In the genomic region with DNA sequence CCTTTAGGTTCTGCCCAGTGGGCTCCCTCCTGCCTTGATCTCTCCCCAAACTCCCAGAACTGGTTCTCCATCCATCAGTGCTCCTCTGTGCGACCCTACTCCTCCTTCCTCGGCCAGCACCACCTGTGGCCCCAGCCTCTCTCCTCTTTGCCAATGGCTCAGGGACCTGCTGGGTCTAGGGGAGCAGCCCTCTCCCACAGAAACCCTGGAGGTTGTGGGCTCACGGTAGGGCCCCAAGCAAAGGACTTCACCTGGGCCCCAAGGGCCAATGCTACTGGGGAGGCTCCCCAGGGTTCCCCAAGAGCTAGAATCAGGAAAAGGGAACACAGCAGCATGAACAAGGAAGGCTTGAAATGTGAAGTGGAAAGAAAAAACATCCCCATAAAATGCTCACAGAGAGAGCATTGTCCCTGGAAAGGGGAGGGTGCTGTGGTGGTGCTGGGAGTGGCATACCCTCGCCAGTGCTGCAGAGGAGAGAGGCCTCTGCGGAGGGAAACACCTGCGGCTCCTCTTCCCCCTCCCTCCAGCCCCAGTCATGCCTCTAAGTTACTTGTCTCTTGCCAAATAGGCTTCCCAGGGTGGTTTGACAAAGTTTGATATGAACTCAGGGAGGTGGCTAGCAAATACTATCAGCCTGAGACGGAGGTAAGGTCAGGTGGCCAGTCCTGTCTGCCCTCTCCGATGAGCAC, we compare ENCODE assay signal across 9 cellular contexts. TPM values are rescaled to one million over a fixed set of nuclear protein-coding genes. Genes with fewer than 3 reads are reported as not detected.
DNase-seq lines count a peak whose midpoint lies in the region; ATAC-seq, FAIRE-seq and TF ChIP-seq lines count a peak whose summit lies in the region.
"Had no signal": no experiment of that assay in that cellular context is flagged by ENCODE, and none has a peak within 500 bp of the region (broad histone marks: within the 10 kb centered on the region; RNA-seq: fewer than 3 reads in every experiment).

No MANE protein-coding gene starts in this region.

- no peak for TF ChIP-seq POLR2A in H1 (IDR thresholded peaks at IDR 0.05; ENCODE audit: control extremely low read depth in 1 of 2, low read depth in 2 of 2, low read length in 2 of 2)

- peaks cover 11% of the 10 kb centered on the region for H3K36me3 Mint-ChIP-seq in progenitor cell of endocrine pancreas (ENCODE audit: insufficient read depth)

- peaks cover 24% of the 10 kb centered on the region for H3K79me1 ChIP-seq in H1 (ENCODE audit: low read depth, low read length)

- DNase-seq in PC-9 (peak; percentile 54 to 72), H1 (ENCODE audit: low read depth in 1 of 2, low spot score in 2 of 2) (no peak), progenitor cell of endocrine pancreas (ENCODE audit: low spot score, unreplicated experiment) (no peak), MV-4-11 (lab: John Stamatoyannopoulos, UW) (no peak), HEK293T (ENCODE audit: extremely low spot score) (no peak)

- 0 out of 2 replicates have a peak overlapping the region, but pooled peaks have one; percentile 5 for H2BK5ac ChIP-seq in H1 (ENCODE audit: low read depth, low read length)

- peak overlapping the region; percentile 98 for H3K27ac Mint-ChIP-seq in progenitor cell of endocrine pancreas

- H4K91ac ChIP-seq in H1 (replicated peaks; ENCODE audit: insufficient read length, low read length), result no peak overlapping the region

- no peak overlapping the region for H3K14ac ChIP-seq in H1 (ENCODE audit: insufficient read length)

- POLR2A ChIA-PET in PC-9 (lab: Charles Lee; ENCODE audit: unreplicated experiment), result interaction anchor here (0.6 kb wide), 1 partner anchor 414 kb away, joined by 3 read pairs; no protein-coding TSS in a partner anchor
- POLR2A ChIA-PET in H1 (lab: Charles Lee; ENCODE audit: partially characterized antibody), result interaction anchor here (1.4 to 4.9 kb wide), 9 partner anchors 8 to 183 kb away, joined by 3 to 63 read pairs (median 22); partner anchors contain the start of genes H3-3A and LEFTY1
- POLR2A ChIA-PET in HEK293T (lab: Yijun Ruan, JAX), result interaction anchor here (0.6 to 3.9 kb wide), 2 partner anchors 21 to 440 kb away, joined by 3 to 12 read pairs; no protein-coding TSS in a partner anchor

- no peak overlapping the region; the same call in 1 of the 2 replicates for H4K8ac ChIP-seq in H1 (ENCODE audit: extremely low read depth, insufficient read depth, low read length)

- H2AFZ ChIP-seq in PC-9 (no peak overlapping the region), H1 (ENCODE audit: low read length) (no peak overlapping the region)

- H3K4me3 ChIP-seq in PC-9 (no peak overlapping the region), H1 (ENCODE audit: extremely low read depth in 1 of 4, insufficient read depth in 2 of 4, low read depth in 3 of 4, low read length in 4 of 4) (no peak overlapping the region)

- H3K9me2 ChIP-seq in PC-9 (ENCODE audit: insufficient read depth), result no peaks in the 10 kb centered on the region

- H3K9me3 ChIP-seq in PC-9 (ENCODE audit: insufficient read depth, low read depth) (no peaks in the 10 kb centered on the region), H1 (ENCODE audit: insufficient read depth in 2 of 2, low read depth in 1 of 2, low read length in 1 of 2) (no peaks in the 10 kb centered on the region)

- ATAC-seq in GM18907 (IDR thresholded peaks at IDR 0.05; ENCODE audit: unreplicated experiment) (peak; percentile 30), HG02759 (IDR thresholded peaks at IDR 0.05; ENCODE audit: unreplicated experiment) (no peak), GM21576 (IDR thresholded peaks at IDR 0.05; ENCODE audit: unreplicated experiment) (no peak)

- peaks cover 56% of the 10 kb centered on the region for H3F3A ChIP-seq in PC-9 (ENCODE audit: insufficient read depth, low read depth)

- 0 out of 2 replicates have a peak, but pooled peaks cover 12% of the 10 kb centered on the region for H4K20me1 ChIP-seq in PC-9 (ENCODE audit: insufficient read depth)
- H4K20me1 ChIP-seq in H1 (replicated peaks in 1 of 2; ENCODE audit: control insufficient read depth in 1 of 2, insufficient read depth in 2 of 2, low read length in 2 of 2), result peaks cover 2 to 10% of the 10 kb centered on the region in 2 experiments

- H3K9ac ChIP-seq in H1 (replicated peaks in 1 of 4; ENCODE audit: extremely low read depth in 1 of 4, low read depth in 3 of 4, low read length in 3 of 4), result no peak overlapping the region

- no peak overlapping the region for H3K18ac ChIP-seq in H1 (ENCODE audit: extremely low read depth, low read length)

- H4K5ac ChIP-seq in H1 (ENCODE audit: insufficient read length, low read depth, low read length), result no peak overlapping the region

- H3K4me1 ChIP-seq in PC-9 (replicated peaks; ENCODE audit: insufficient read depth) (peaks cover 69% of the 10 kb centered on the region), H1 (replicated peaks in 1 of 4; ENCODE audit: control insufficient read depth in 3 of 4, insufficient read depth in 4 of 4, low read length in 3 of 4) (peaks cover 9 to 20% (median 16%) of the 10 kb centered on the region in 4 experiments)

- no peaks in the 10 kb centered on the region for H3K27me3 Mint-ChIP-seq in progenitor cell of endocrine pancreas

- H2BK20ac ChIP-seq in H1 (ENCODE audit: low read length), result no peak overlapping the region

- H2AK5ac ChIP-seq in H1 (ENCODE audit: low read depth, low read length), result 0 out of 2 replicates have a peak overlapping the region, but pooled peaks have one; percentile 30

- no peak for FAIRE-seq in H1 (lab: Jason Lieb, UNC)

- no peak overlapping the region for H2BK15ac ChIP-seq in H1 (ENCODE audit: low read length)

- no peak overlapping the region for H3K4ac ChIP-seq in H1 (replicated peaks; ENCODE audit: insufficient read length, low read depth, low read length)

- no peak for TF ChIP-seq EP300 in H1 (IDR thresholded peaks at IDR 0.05; ENCODE audit: borderline replicate concordance in 1 of 2, low read depth in 2 of 2, low read length in 2 of 2)

- H3K56ac ChIP-seq in H1 (replicated peaks; ENCODE audit: insufficient read length, low read depth, low read length), result no peak overlapping the region

- TF ChIP-seq RAD21 in H1 (IDR thresholded peaks at IDR 0.05 in 1 of 2, conservative IDR thresholded peaks at IDR 0.05 in 1 of 2; ENCODE audit: low read depth in 2 of 2, low read length in 2 of 2), result no peak

- H2BK12ac ChIP-seq in H1 (ENCODE audit: low read depth, low read length), result 0 out of 2 replicates have a peak overlapping the region, but pooled peaks have one; percentile 94

- H3K9me3 Mint-ChIP-seq in progenitor cell of endocrine pancreas (ENCODE audit: low read depth), result no peaks in the 10 kb centered on the region

- H3K4me2 ChIP-seq in PC-9 (peak overlapping the region; percentile 94), H1 (ENCODE audit: insufficient read depth in 1 of 2, low read depth in 2 of 2, low read length in 2 of 2) (peak overlapping the region; percentile 76 to 90; a peak in 2 of 4 replicates)

- H3K79me2 ChIP-seq in PC-9 (ENCODE audit: low read depth) (peaks cover 56% of the 10 kb centered on the region), H1 (ENCODE audit: control insufficient read depth in 1 of 2, insufficient read depth in 2 of 2, low read length in 2 of 2) (peaks cover 0 to 13% of the 10 kb centered on the region in 2 experiments; a peak in 2 of 4 replicates)

- H3K4me1 Mint-ChIP-seq in progenitor cell of endocrine pancreas (ENCODE audit: low read depth), result peaks cover 48% of the 10 kb centered on the region

- H3K27ac ChIP-seq in PC-9, result no peak overlapping the region
- no peak overlapping the region for H3K27ac ChIP-seq in H1 (ENCODE audit: low read depth, low read length)

- H3K4me3 Mint-ChIP-seq in progenitor cell of endocrine pancreas (ENCODE audit: low read depth), result peak overlapping the region; percentile 88

- TF ChIP-seq CTCF in PC-9 (conservative IDR thresholded peaks at IDR 0.05) (no peak), H1 (IDR thresholded peaks at IDR 0.05; ENCODE audit: control extremely low read depth in 1 of 3, insufficient read depth in 1 of 3, low read depth in 1 of 3, low read length in 3 of 3) (no peak), progenitor cell of endocrine pancreas (IDR thresholded peaks at IDR 0.05; ENCODE audit: unreplicated experiment) (no peak)

- H3K23me2 ChIP-seq in H1 (ENCODE audit: low read depth, low read length), result peaks cover 9% of the 10 kb centered on the region; the same call in 1 of the 2 replicates

- intact Hi-C loops in PC-9 (cut with micrococcal nuclease; ENCODE audit: unreplicated experiment), result loop anchor here (2.0 to 5.0 kb wide), 3 partner anchors 97 to 222 kb away; partner anchors contain the start of gene H3-3A

- H3K23ac ChIP-seq in H1 (ENCODE audit: insufficient read length), result no peak overlapping the region

- no peak overlapping the region for H2BK120ac ChIP-seq in H1 (replicated peaks; ENCODE audit: low read depth, low read length)

- no peaks in the 10 kb centered on the region for H3K27me3 ChIP-seq in PC-9 (ENCODE audit: insufficient read depth, low read depth)
- H3K27me3 ChIP-seq in H1 (replicated peaks in 1 of 4; ENCODE audit: control insufficient read depth in 3 of 4, extremely low read depth in 1 of 4, insufficient read depth in 3 of 4, low read length in 3 of 4), result peaks cover 0 to 13% (median 6%) of the 10 kb centered on the region in 4 experiments; a peak in 4 of 7 replicates

- H3K36me3 ChIP-seq in PC-9 (ENCODE audit: low read depth) (peaks cover 6% of the 10 kb centered on the region; the same call in 1 of the 2 replicates), H1 (ENCODE audit: control insufficient read depth in 2 of 4, insufficient read depth in 4 of 4, low read length in 3 of 4) (no peaks in the 10 kb centered on the region; a peak in 1 of 8 replicates)

- no TSS peak for BruUV-seq in PC-9 (replicated peaks; lab: Mats Ljungman, UMichigan)

- 91% methylated on average over 6 of the region's 8 CpGs; no CpG with 5 or more reads in 1 of the 2 experiments for WGBS in H1 (ENCODE audit: extremely low coverage in 1 of 2, insufficient coverage in 1 of 2, insufficient read length in 1 of 2, insufficient replicate concordance in 2 of 2, low coverage in 1 of 2, low lambda C conversion rate in 2 of 2, missing lambda C conversion rate in 1 of 2), 2 experiments

- CTCF ChIA-PET in PC-9 (lab: Charles Lee) (interaction anchor here (0.6 kb wide), 1 partner anchor 8 kb away, joined by 3 read pairs; no protein-coding TSS in a partner anchor), H1 (lab: Charles Lee; ENCODE audit: partially characterized antibody) (interaction anchor here (0.7 to 21.3 kb wide), 12 partner anchors 8 to 405 kb away, joined by 3 to 406 read pairs (median 4); partner anchors contain the start of gene LEFTY1), HEK293T (lab: Yijun Ruan, JAX) (no interaction called here)

RNA-seq across cellular contexts. Expression of gene TMEM63A, which starts 2.5 kb away (rescaled TPM):
- 115 and 126 TPM in 2 replicates for total RNA-seq in PC-9 (2021)
- 41.2 and 55.4 TPM in 2 replicates for total RNA-seq in H1 (2021; fragmentation: NEBNext Ultra II Directional; extraction: Animal tissue kit (Norgen Biotek cat#: 25700))
- polyA plus RNA-seq in H1 (2011; rRNA removed), result 26.1 and 38.5 TPM in 2 replicates
- 28.6 TPM for polyA plus RNA-seq in H1 (2011; cell fraction: cytosol; rRNA removed)
- 210 TPM for polyA plus RNA-seq in H1 (2011; cell fraction: nucleus; rRNA removed)
- 25.5 to 31.0 TPM (median 28.0 TPM) in 4 replicates for polyA plus RNA-seq in H1 (2012, experiment 1 of 2)
- 17.4 TPM for polyA plus RNA-seq in H1 (2012, experiment 2 of 2)
- 90.4 TPM for polyA plus RNA-seq in H1 (2013, experiment 1 of 2)
- polyA plus RNA-seq in H1 (2013, experiment 2 of 2), result 88.5 TPM
- polyA minus RNA-seq in H1 (2011; rRNA and poly(A)+ RNA removed), result 42.6 and 57.5 TPM in 2 replicates
- polyA minus RNA-seq in H1 (2011; cell fraction: cytosol; rRNA and poly(A)+ RNA removed), result 21.2 TPM
- 70.6 TPM for polyA minus RNA-seq in H1 (2011; cell fraction: nucleus; rRNA and poly(A)+ RNA removed)
- total RNA-seq in progenitor cell of endocrine pancreas, result 236 and 246 TPM in 2 replicates

RNA-seq across cellular contexts. Expression of gene LEFTY1, which starts 9.3 kb away (rescaled TPM):
- total RNA-seq in PC-9 (2021) (not detected in 2 replicates), progenitor cell of endocrine pancreas (22.9 and 26.0 TPM in 2 replicates)
- total RNA-seq in H1 (2021; fragmentation: NEBNext Ultra II Directional; extraction: Animal tissue kit (Norgen Biotek cat#: 25700)), result 8.4 and 11.7 TPM in 2 replicates
- polyA plus RNA-seq in H1 (2011; rRNA removed), result 4.5 and 7.3 TPM in 2 replicates
- 7.1 TPM for polyA plus RNA-seq in H1 (2011; cell fraction: cytosol; rRNA removed)
- 8.4 TPM for polyA plus RNA-seq in H1 (2011; cell fraction: nucleus; rRNA removed)
- 1.8 to 3.5 TPM (median 3.1 TPM) in 4 replicates for polyA plus RNA-seq in H1 (2012, experiment 1 of 2)
- polyA plus RNA-seq in H1 (2012, experiment 2 of 2), result 3.5 TPM
- polyA plus RNA-seq in H1 (2013, experiment 1 of 2), result 112 TPM
- 131 TPM for polyA plus RNA-seq in H1 (2013, experiment 2 of 2)
- 0.66 and 1.3 TPM in 2 replicates for polyA minus RNA-seq in H1 (2011; rRNA and poly(A)+ RNA removed)
- 3.0 TPM for polyA minus RNA-seq in H1 (2011; cell fraction: cytosol; rRNA and poly(A)+ RNA removed)
- 3.1 TPM for polyA minus RNA-seq in H1 (2011; cell fraction: nucleus; rRNA and poly(A)+ RNA removed)
- total RNA-seq: activated CD8-positive, alpha-beta memory T cell treated with anti-CD3 and anti-CD28 coated beads for 36 hours had no signal

RNA-seq across cellular contexts. Expression of gene PYCR2, which starts 44.4 kb away (rescaled TPM):
- total RNA-seq in PC-9 (2021) (100 and 112 TPM in 2 replicates), progenitor cell of endocrine pancreas (54.5 and 54.8 TPM in 2 replicates)
- total RNA-seq in H1 (2021; fragmentation: NEBNext Ultra II Directional; extraction: Animal tissue kit (Norgen Biotek cat#: 25700)), result 84.3 and 84.6 TPM in 2 replicates
- polyA plus RNA-seq in H1 (2011; rRNA removed), result 79.3 and 96.6 TPM in 2 replicates
- 96.5 TPM for polyA plus RNA-seq in H1 (2011; cell fraction: cytosol; rRNA removed)
- 96.7 TPM for polyA plus RNA-seq in H1 (2011; cell fraction: nucleus; rRNA removed)
- 63.1 to 84.9 TPM (median 76.1 TPM) in 4 replicates for polyA plus RNA-seq in H1 (2012, experiment 1 of 2)
- 59.4 TPM for polyA plus RNA-seq in H1 (2012, experiment 2 of 2)
- 113 TPM for polyA plus RNA-seq in H1 (2013, experiment 1 of 2)
- polyA plus RNA-seq in H1 (2013, experiment 2 of 2), result 115 TPM
- 41.8 and 68.7 TPM in 2 replicates for polyA minus RNA-seq in H1 (2011; rRNA and poly(A)+ RNA removed)
- 22.0 TPM for polyA minus RNA-seq in H1 (2011; cell fraction: cytosol; rRNA and poly(A)+ RNA removed)
- polyA minus RNA-seq in H1 (2011; cell fraction: nucleus; rRNA and poly(A)+ RNA removed), result 26.9 TPM

Comparison
In these comparisons a context has a peak if more than half of its experiments do, and no peak if none do; other contexts are left out.
1. DNase-seq: peak in PC-9 (2 of 2); none in H1 (0 of 2), progenitor cell of endocrine pancreas (single experiment), MV-4-11 (single experiment) and HEK293T (single experiment).